In the genomic region with DNA sequence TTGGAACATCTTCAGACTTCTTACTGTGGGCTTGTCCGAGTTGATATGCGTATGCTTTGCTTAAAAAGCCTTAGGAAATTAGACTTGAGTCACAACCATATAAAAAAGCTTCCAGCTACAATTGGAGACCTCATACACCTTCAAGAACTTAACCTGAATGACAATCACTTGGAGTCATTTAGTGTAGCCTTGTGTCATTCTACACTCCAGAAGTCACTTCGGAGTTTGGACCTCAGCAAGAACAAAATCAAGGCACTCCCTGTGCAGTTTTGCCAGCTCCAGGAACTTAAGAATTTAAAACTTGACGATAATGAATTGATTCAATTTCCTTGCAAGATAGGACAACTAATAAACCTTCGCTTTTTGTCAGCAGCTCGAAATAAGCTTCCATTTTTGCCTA, we compare ENCODE assay signal across 23 cellular contexts.
"Had no signal": no experiment of that assay in that cellular context is flagged by ENCODE, and none has a peak within 500 bp of the region (broad histone marks: within the 10 kb centered on the region; RNA-seq: fewer than 3 reads in every experiment).

No MANE protein-coding gene starts in this region.

- H3K27ac ChIP-seq: PC-9, SJCRH30 had no signal

- H3K9me3 Mint-ChIP-seq: T-cell had no signal

- H3K27me3 ChIP-seq: Peyer's patch, SJCRH30 had no signal

- H3K4me1 ChIP-seq: Peyer's patch, SJCRH30 had no signal

- DNase-seq: Kasumi-1, KG1, MV-4-11, NCI-H1048, NCI-H1105, NCI-H1417 treated with DMSO at 0.1 percent for 48 hours, NCI-H146, NCI-H1694 treated with DMSO at 0.1 percent for 48 hours, NCI-H1930, NCI-H2081, NCI-H2107, NCI-H2227 treated with DMSO at 0.1 percent for 48 hours, NCI-H524 treated with DMSO at 0.1 percent for 48 hours, NCI-H69, NCI-H774, PC-9, Peyer's patch, SHP77 treated with DMSO at 0.1 percent for 48 hours, SJCRH30, SW 1271, T-cell had no signal

- H3K4me2 ChIP-seq: PC-9 had no signal

- H3K4me3 ChIP-seq: PC-9, Peyer's patch, SJCRH30 had no signal

- H3K9me3 ChIP-seq: Peyer's patch, SJCRH30 had no signal

- H3K27ac Mint-ChIP-seq: T-cell had no signal

- H3K36me3 ChIP-seq: Peyer's patch had no signal

- ATAC-seq: Right ventricle myocardium inferior, SK-N-SH treated with all-trans-retinoic acid at 6 μM for 48 hours, T-cell had no signal

- H2AFZ ChIP-seq: PC-9 had no signal

- H3K27me3 Mint-ChIP-seq: T-cell had no signal

- H3K4me3 Mint-ChIP-seq: T-cell had no signal
